In the genomic region with DNA sequence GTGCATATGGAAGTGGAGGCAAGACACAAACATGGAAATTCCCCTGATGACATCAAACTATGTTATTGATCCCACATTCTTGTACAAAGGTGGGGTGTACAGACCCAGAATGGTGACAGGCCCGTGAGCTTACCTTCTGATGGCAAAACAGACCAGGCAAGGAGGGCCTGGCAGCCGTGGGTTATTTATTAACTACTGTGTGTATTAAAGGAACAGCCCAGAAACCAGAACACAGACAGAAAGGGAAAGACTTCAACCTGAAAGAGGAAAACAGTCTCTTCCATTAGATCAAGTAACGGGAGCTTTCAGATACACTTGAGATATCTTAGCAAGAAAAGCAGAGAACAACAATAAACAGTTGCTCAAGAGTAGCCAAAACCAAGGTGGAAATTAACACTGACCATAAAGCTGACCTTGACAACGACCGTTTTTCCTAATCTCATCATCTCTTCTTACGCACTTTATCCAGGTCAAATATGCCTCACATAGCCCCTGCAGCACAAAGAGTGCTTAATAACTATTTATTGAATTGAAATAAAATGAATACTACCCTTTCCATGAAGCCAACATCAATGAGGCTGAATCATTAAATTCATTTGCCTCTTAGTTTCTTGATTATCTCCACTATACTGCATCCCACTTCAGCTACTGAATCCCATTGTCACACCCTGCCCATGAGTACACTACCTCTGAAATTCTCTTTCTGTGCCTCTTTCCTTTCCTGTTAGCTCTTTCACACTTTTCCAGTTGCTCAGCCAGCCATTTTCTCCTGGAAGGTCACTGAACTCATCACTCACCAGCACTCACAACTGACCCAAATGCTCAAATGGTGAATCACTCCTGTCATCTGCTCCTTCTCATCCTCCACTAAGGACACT, we compare ENCODE assay signal across 10 cellular contexts.
DNase-seq lines count a peak whose midpoint lies in the region; ATAC-seq and TF ChIP-seq lines count a peak whose summit lies in the region.
"Had no signal": no experiment of that assay in that cellular context is flagged by ENCODE, and none has a peak within 500 bp of the region (broad histone marks: within the 10 kb centered on the region; RNA-seq: fewer than 3 reads in every experiment).

No MANE protein-coding gene starts in this region.

- no peaks in the 10 kb centered on the region for H3K36me3 Mint-ChIP-seq in endodermal cell (ENCODE audit: low read depth)
- no peaks in the 10 kb centered on the region for H3K36me3 Mint-ChIP-seq in activated CD8-positive, alpha-beta T cell treated with anti-CD3 and anti-CD28 coated beads for 36 hours (ENCODE audit: low read depth)

- no peaks in the 10 kb centered on the region for H3K9me3 Mint-ChIP-seq in endodermal cell
- no peaks in the 10 kb centered on the region for H3K9me3 Mint-ChIP-seq in activated CD8-positive, alpha-beta T cell treated with anti-CD3 and anti-CD28 coated beads for 36 hours

- H2AK5ac ChIP-seq in IMR-90 (ENCODE audit: low read depth, low read length), result peak overlapping the region; percentile 74; the same call in 1 of the 2 replicates

- peak overlapping the region; percentile 62 for H3K4ac ChIP-seq in IMR-90 (ENCODE audit: low read depth, low read length)

- H3K9me3 ChIP-seq in IMR-90 (ENCODE audit: control insufficient read depth, insufficient read depth, low read length) (peaks cover 3% of the 10 kb centered on the region; the same call in 1 of the 2 replicates), endodermal cell (ENCODE audit: control insufficient read depth, low read length) (no peaks in the 10 kb centered on the region)
- no peaks in the 10 kb centered on the region for H3K9me3 ChIP-seq in effector memory CD4-positive, alpha-beta T cell (ENCODE audit: control insufficient read depth, low read length)

- peak overlapping the region; percentile 28 for H2BK5ac ChIP-seq in IMR-90 (ENCODE audit: low read depth, low read length, poor library complexity, severe bottlenecking)

- DNase-seq in AG08395 (ENCODE audit: low spot score) (peak; percentile 89), IMR-90 (peak; percentile 93), endodermal cell (peak; percentile 61), lung microvascular endothelial cell (ENCODE audit: low read depth in 2 of 2) (peak; percentile 55 to 90), amniotic stem cell (lab: John Stamatoyannopoulos, UW) (no peak), NCI-H1436 treated with DMSO at 0.1 percent for 48 hours (lab: John Stamatoyannopoulos, UW) (no peak)
- DNase-seq in effector memory CD4-positive, alpha-beta T cell, result no peak
- DNase-seq in activated CD8-positive, alpha-beta T cell treated with anti-CD3 and anti-CD28 coated beads for 36 hours, result no peak
- DNase-seq: activated CD4-positive, alpha-beta T cell treated with anti-CD3 and anti-CD28 coated beads for 1 hour; NCI-H146 had no signal

- no peaks in the 10 kb centered on the region for H3K27me3 ChIP-seq in IMR-90 (ENCODE audit: control insufficient read depth, insufficient read depth, low read length)
- H3K27me3 ChIP-seq in endodermal cell (ENCODE audit: control insufficient read depth, insufficient read depth, low read length, poor library complexity, severe bottlenecking), result no peaks in the 10 kb centered on the region
- no peaks in the 10 kb centered on the region for H3K27me3 ChIP-seq in effector memory CD4-positive, alpha-beta T cell (replicated peaks; ENCODE audit: control insufficient read depth, insufficient read depth, low read length, poor library complexity, severe bottlenecking)

- H3K4me3 Mint-ChIP-seq in endodermal cell, result no peak overlapping the region
- H3K4me3 Mint-ChIP-seq in activated CD8-positive, alpha-beta T cell treated with anti-CD3 and anti-CD28 coated beads for 36 hours, result no peak overlapping the region

- no peaks in the 10 kb centered on the region for H3K79me1 ChIP-seq in IMR-90 (ENCODE audit: low read depth in 1 of 2, low read length in 2 of 2)

- dilution Hi-C loops in IMR-90 (cut with HindIII; ENCODE audit: low sequenced_read_pairs, unreplicated experiment), result no loop called here

- H3K56ac ChIP-seq in IMR-90 (ENCODE audit: extremely low read depth, insufficient read depth, low read length), result no peak overlapping the region; the same call in 1 of the 2 replicates

- H3K4me3 ChIP-seq in IMR-90 (ENCODE audit: insufficient read depth, low read depth, low read length), result no peak overlapping the region
- no peak overlapping the region for H3K4me3 ChIP-seq in endodermal cell (ENCODE audit: low read length)
- no peak overlapping the region for H3K4me3 ChIP-seq in effector memory CD4-positive, alpha-beta T cell (ENCODE audit: insufficient read depth, low read depth, low read length, poor library complexity, severe bottlenecking)

- 0 out of 2 replicates have a peak overlapping the region, but pooled peaks have one; percentile 23 for H3K23ac ChIP-seq in IMR-90 (ENCODE audit: low read depth, low read length)

- TF ChIP-seq CTCF in IMR-90 (conservative IDR thresholded peaks at IDR 0.05; ENCODE audit: low read depth, low read length) (no peak), endodermal cell (conservative IDR thresholded peaks at IDR 0.05) (no peak)
- no peak for TF ChIP-seq CTCF in activated CD8-positive, alpha-beta T cell treated with anti-CD3 and anti-CD28 coated beads for 36 hours (IDR thresholded peaks at IDR 0.05)

- peaks cover 2% of the 10 kb centered on the region; the same call in 1 of the 2 replicates for H3K9me1 ChIP-seq in IMR-90 (ENCODE audit: insufficient read depth, low read length)

- H3K4me1 Mint-ChIP-seq in endodermal cell, result peaks cover 10% of the 10 kb centered on the region
- no peaks in the 10 kb centered on the region for H3K4me1 Mint-ChIP-seq in activated CD8-positive, alpha-beta T cell treated with anti-CD3 and anti-CD28 coated beads for 36 hours (ENCODE audit: low read depth)

- no CpG with 5 or more reads among the region's 6 CpGs for WGBS in IMR-90 (ENCODE audit: extremely low coverage in 2 of 2, insufficient read length in 1 of 2), 2 experiments
- WGBS in endodermal cell (ENCODE audit: insufficient coverage in 1 of 2, insufficient read length in 1 of 2), 2 experiments, result 87% methylated on average over 3 to 6 of the region's 6 CpGs

- H3K4me1 ChIP-seq in IMR-90 (ENCODE audit: control insufficient read depth, insufficient read depth, low read length) (peaks cover 2% of the 10 kb centered on the region; the same call in 1 of the 2 replicates), endodermal cell (ENCODE audit: control insufficient read depth, insufficient read depth, low read length) (no peaks in the 10 kb centered on the region)
- H3K4me1 ChIP-seq in effector memory CD4-positive, alpha-beta T cell (ENCODE audit: control insufficient read depth, insufficient read depth, low read length, poor library complexity, severe bottlenecking), result no peaks in the 10 kb centered on the region

- peak overlapping the region in 1 of 2 experiments; percentile 18; a peak in 1 of 4 replicates for H4K8ac ChIP-seq in IMR-90 (ENCODE audit: low read depth in 2 of 2, low read length in 2 of 2)

- H2BK15ac ChIP-seq in IMR-90 (ENCODE audit: low read depth, low read length), result peak overlapping the region; percentile 25; the same call in 1 of the 3 replicates

- TF ChIP-seq POLR2A in IMR-90 (IDR thresholded peaks at IDR 0.05; ENCODE audit: low read depth, low read length), result no peak

- no peaks in the 10 kb centered on the region for H4K20me1 ChIP-seq in IMR-90 (ENCODE audit: insufficient read depth, low read length)

- in situ Hi-C loops in IMR-90 (cut with MboI; ENCODE audit: low sequenced_read_pairs), result no loop called here

- H3K18ac ChIP-seq in IMR-90 (ENCODE audit: low read depth, low read length), result peak overlapping the region; percentile 56; the same call in 1 of the 2 replicates

- no peak overlapping the region for H3K27ac Mint-ChIP-seq in endodermal cell
- H3K27ac Mint-ChIP-seq in activated CD8-positive, alpha-beta T cell treated with anti-CD3 and anti-CD28 coated beads for 36 hours, result no peak overlapping the region

- ATAC-seq in IMR-90 (ENCODE audit: low read depth), result peak; percentile 97
- ATAC-seq in activated CD8-positive, alpha-beta T cell treated with anti-CD3 and anti-CD28 coated beads for 36 hours, result no peak

- H4K91ac ChIP-seq in IMR-90 (ENCODE audit: insufficient read depth, low read depth, low read length), result peak overlapping the region; percentile 16; the same call in 1 of the 2 replicates

- peak overlapping the region; percentile 22; the same call in 1 of the 2 replicates for H3K14ac ChIP-seq in IMR-90 (replicated peaks; ENCODE audit: low read depth, low read length)

- H2BK120ac ChIP-seq in IMR-90 (ENCODE audit: low read depth, low read length), result peak overlapping the region; percentile 86

- no peak overlapping the region for H3K4me2 ChIP-seq in IMR-90 (ENCODE audit: low read depth, low read length)

- peak overlapping the region; percentile 45 for H2AFZ ChIP-seq in IMR-90 (replicated peaks; ENCODE audit: low read length, poor library complexity)

- BruUV-seq in IMR-90 (replicated peaks; lab: Mats Ljungman, UMichigan), result no TSS peak

- no peaks in the 10 kb centered on the region for H3K27me3 Mint-ChIP-seq in endodermal cell (ENCODE audit: insufficient read depth)
- peaks cover 9% of the 10 kb centered on the region for H3K27me3 Mint-ChIP-seq in activated CD8-positive, alpha-beta T cell treated with anti-CD3 and anti-CD28 coated beads for 36 hours

- H2BK20ac ChIP-seq in IMR-90 (ENCODE audit: low read depth, low read length), result peak overlapping the region; percentile 88

- CTCF ChIA-PET in IMR-90 (lab: Yijun Ruan, JAX), result interaction anchor here (1.1 to 1.3 kb wide), 2 partner anchors 13 to 36 kb away, joined by 3 to 4 read pairs; no protein-coding TSS in a partner anchor
- CTCF ChIA-PET in activated CD8-positive, alpha-beta T cell treated with anti-CD3 and anti-CD28 coated beads for 36 hours (lab: Charles Lee), result interaction anchor here (1.2 kb wide), 1 partner anchor 54 kb away, joined by 4 read pairs; no protein-coding TSS in a partner anchor

- POLR2A ChIA-PET in IMR-90 (lab: Charles Lee; ENCODE audit: unreplicated experiment), result interaction anchor here (0.6 kb wide), 1 partner anchor 705 kb away, joined by 3 read pairs; no protein-coding TSS in a partner anchor
- POLR2A ChIA-PET in activated CD8-positive, alpha-beta T cell treated with anti-CD3 and anti-CD28 coated beads for 36 hours (lab: Charles Lee), result no interaction called here

- TF ChIP-seq RAD21 in IMR-90 (IDR thresholded peaks at IDR 0.05; ENCODE audit: low read length), result peak; percentile 6; the same call in 1 of the 2 replicates

- H3K36me3 ChIP-seq in IMR-90 (ENCODE audit: control insufficient read depth, insufficient read depth, low read length) (no peaks in the 10 kb centered on the region), endodermal cell (ENCODE audit: control insufficient read depth, insufficient read depth, low read length) (no peaks in the 10 kb centered on the region)
- H3K36me3 ChIP-seq in effector memory CD4-positive, alpha-beta T cell (ENCODE audit: control insufficient read depth, insufficient read depth, low read length), result no peaks in the 10 kb centered on the region

- H4K5ac ChIP-seq in IMR-90 (ENCODE audit: low read depth, low read length), result no peak overlapping the region

- no peak overlapping the region for H2AK9ac ChIP-seq in IMR-90 (replicated peaks; ENCODE audit: low read depth, low read length, poor library complexity)

- intact Hi-C loops in IMR-90 (cut with micrococcal nuclease), result no loop called here
- intact Hi-C loops in activated CD8-positive, alpha-beta T cell treated with anti-CD3 and anti-CD28 coated beads for 36 hours (cut with micrococcal nuclease), result no loop called here

- H3K9ac ChIP-seq in IMR-90 (ENCODE audit: low read depth, low read length) (no peak overlapping the region), endodermal cell (ENCODE audit: extremely low read depth, low read length, poor library complexity, severe bottlenecking) (no peak overlapping the region)

- H3K27ac ChIP-seq in IMR-90 (ENCODE audit: insufficient read depth, low read length) (no peak overlapping the region), endodermal cell (ENCODE audit: low read depth, low read length) (no peak overlapping the region)
- H3K27ac ChIP-seq in effector memory CD4-positive, alpha-beta T cell (ENCODE audit: insufficient read depth, low read length, poor library complexity, severe bottlenecking), result no peak overlapping the region

Comparison
In these comparisons a context has a peak if more than half of its experiments do, and no peak if none do; other contexts are left out.
1. DNase-seq: peak in AG08395 (single experiment), IMR-90 (single experiment), endodermal cell (single experiment) and lung microvascular endothelial cell (2 of 2); none in amniotic stem cell (single experiment), effector memory CD4-positive, alpha-beta T cell (0 of 3), NCI-H1436 treated with DMSO at 0.1 percent for 48 hours (single experiment) and activated CD8-positive, alpha-beta T cell treated with anti-CD3 and anti-CD28 coated beads for 36 hours (single experiment).